14 cellular contexts compared by ENCODE assay signal in genomic region chr1:184975208-184975875, GRCh38. TPM values are rescaled to one million over a fixed set of nuclear protein-coding genes. Genes with fewer than 3 reads are reported as not detected.
DNase-seq lines count a peak whose midpoint lies in the region; ATAC-seq and TF ChIP-seq lines count a peak whose summit lies in the region.
"Had no signal": no experiment of that assay in that cellular context is flagged by ENCODE, and none has a peak within 500 bp of the region (broad histone marks: within the 10 kb centered on the region; RNA-seq: fewer than 3 reads in every experiment).

No MANE protein-coding gene starts in this region.

- H3K4me3 ChIP-seq in heart left ventricle (peak overlapping the region in 2 of 12 donors; percentile 67 to 77), right lobe of liver (no peak overlapping the region), stomach (peak overlapping the region in 2 of 4 donors; percentile 77 to 78), A673 (ENCODE audit: low read depth, low read length, poor library complexity, severe bottlenecking) (no peak overlapping the region)

- TF ChIP-seq CTCF in heart left ventricle (IDR thresholded peaks at IDR 0.05): no peak
- TF ChIP-seq CTCF in right lobe of liver (IDR thresholded peaks at IDR 0.05): no peak
- no peak for TF ChIP-seq CTCF in stomach (IDR thresholded peaks at IDR 0.05)
- no peak for TF ChIP-seq CTCF in A673 (conservative IDR thresholded peaks at IDR 0.05; ENCODE audit: low read depth, low read length)

- no peak for TF ChIP-seq EP300 in stomach (IDR thresholded peaks at IDR 0.05)

- H3K27ac Mint-ChIP-seq in activated naive CD8-positive, alpha-beta T cell treated with anti-CD3 and anti-CD28 coated beads, Interleukin-2, amount 10 ng/mL, durations not matched to agents 7 days and 5 days: no peak overlapping the region

- POLR2A ChIA-PET in activated naive CD8-positive, alpha-beta T cell treated with anti-CD3 and anti-CD28 coated beads, Interleukin-2, amount 10 ng/mL, durations not matched to agents 7 days and 5 days (lab: Charles Lee): no interaction called here
- POLR2A ChIA-PET in A673 (lab: Charles Lee; ENCODE audit: low non-redundant PET): interaction anchor here (0.6 to 0.7 kb wide), 2 partner anchors 17 to 86 kb away, joined by 3 to 4 read pairs; no protein-coding TSS in a partner anchor

- H3K9me3 Mint-ChIP-seq in activated naive CD8-positive, alpha-beta T cell treated with anti-CD3 and anti-CD28 coated beads, Interleukin-2, amount 10 ng/mL, durations not matched to agents 7 days and 5 days: no peaks in the 10 kb centered on the region

- H3K27ac ChIP-seq in heart left ventricle (peak overlapping the region in 7 of 12 donors; percentile 86 to 94 (median 92)), right lobe of liver (no peak overlapping the region), stomach (peak overlapping the region; percentile 24 to 91 (median 90)), A673 (ENCODE audit: low read depth, low read length, poor library complexity, severe bottlenecking) (no peak overlapping the region)

- intact Hi-C loops in heart left ventricle (cut with DNase I): loop anchor here in 4 of 10 donors (10.0 kb wide), 3 partner anchors 81 to 179 kb away; partner anchors contain the start of genes SWT1 (in 1 of the 4) and TRMT1L (in 1 of the 4)
- intact Hi-C loops in cardiac septum (cut with DNase I): no loop called here
- intact Hi-C loops in right lobe of liver (cut with DNase I): no loop called here
- intact Hi-C loops in stomach (cut with DNase I; ENCODE audit: low total_unique reads): no loop called here
- intact Hi-C loops in A673 (cut with micrococcal nuclease; ENCODE audit: unreplicated experiment): no loop called here

- WGBS in heart left ventricle, 4 donors: 69 to 80% (median 76%) methylated on average over 6 of the region's 6 CpGs
- WGBS in right lobe of liver (ENCODE audit: insufficient coverage, low coverage, low lambda C conversion rate, missing lambda C conversion rate): 38% methylated on average over 6 of the region's 6 CpGs
- WGBS in stomach, 5 donors: 31 to 53% (median 44%) methylated on average over 6 of the region's 6 CpGs

- BruUV-seq in A673 (replicated peaks; lab: Mats Ljungman, UMichigan): no TSS peak

- no peak for DNase-seq in heart left ventricle
- no peak for DNase-seq in cardiac septum (ENCODE audit: low spot score)
- no peak for DNase-seq in activated naive CD8-positive, alpha-beta T cell treated with anti-CD3 and anti-CD28 coated beads, Interleukin-2, amount 10 ng/mL, durations not matched to agents 7 days and 5 days
- no peak for DNase-seq in right lobe of liver
- peak; percentile 52 for DNase-seq in stomach
- no peak for DNase-seq in A673 (ENCODE audit: low spot score)
- no peak for DNase-seq in RPMI8226
- DNase-seq in activated effector memory CD4-positive, alpha-beta T cell treated with Interleukin-2 at 50 U/mL for 16 hours: no peak
- DNase-seq: activated effector memory CD4-positive, alpha-beta T cell treated with anti-CD3 and anti-CD28 coated beads, Interleukin-2, amount 50 U/mL, for 16 hours; DND-41; NCI-H1105 treated with DMSO at 0.1 percent for 48 hours; SHP77 treated with DMSO at 0.1 percent for 48 hours; stimulated activated CD4-positive, alpha-beta T cell treated with anti-CD3 and anti-CD28 coated beads, Interleukin-12 subunit alpha, Interleukin-12 subunit beta, amount 100 ng/mL, for 4 hours had no signal

- peaks cover 3% of the 10 kb centered on the region for H3K36me3 Mint-ChIP-seq in activated naive CD8-positive, alpha-beta T cell treated with anti-CD3 and anti-CD28 coated beads, Interleukin-2, amount 10 ng/mL, durations not matched to agents 7 days and 5 days

- CTCF ChIA-PET in A673 (lab: Charles Lee): interaction anchor here (0.6 kb wide), 1 partner anchor 107 kb away, joined by 4 read pairs; no protein-coding TSS in a partner anchor

- TF ChIP-seq POLR2A in heart left ventricle (IDR thresholded peaks at IDR 0.05): no peak
- no peak for TF ChIP-seq POLR2A in right lobe of liver (IDR thresholded peaks at IDR 0.05)
- TF ChIP-seq POLR2A in stomach (IDR thresholded peaks at IDR 0.05): no peak

- no peaks in the 10 kb centered on the region for H3K36me3 ChIP-seq in heart left ventricle
- no peaks in the 10 kb centered on the region for H3K36me3 ChIP-seq in right lobe of liver
- H3K36me3 ChIP-seq in stomach: no peaks in the 10 kb centered on the region
- H3K36me3 ChIP-seq in A673 (ENCODE audit: insufficient read depth, low read length, poor library complexity, severe bottlenecking): no peaks in the 10 kb centered on the region
- H3K36me3 ChIP-seq: HAP-1 had no signal

- peak in 2 of 4 donors; percentile 4 to 39 for ATAC-seq in heart left ventricle
- no peak for ATAC-seq in activated naive CD8-positive, alpha-beta T cell treated with anti-CD3 and anti-CD28 coated beads, Interleukin-2, amount 10 ng/mL, durations not matched to agents 7 days and 5 days (ENCODE audit: low read depth)
- peak; percentile 24 to 60 (median 41) for ATAC-seq in right lobe of liver

- H3K27me3 ChIP-seq in heart left ventricle (no peaks in the 10 kb centered on the region), right lobe of liver (no peaks in the 10 kb centered on the region), stomach (no peaks in the 10 kb centered on the region), A673 (replicated peaks; ENCODE audit: insufficient read depth, low read depth, low read length, poor library complexity) (no peaks in the 10 kb centered on the region)

- H3K4me1 ChIP-seq in heart left ventricle (peaks cover 0 to 42% (median 16%) of the 10 kb centered on the region in 12 donors), right lobe of liver (no peaks in the 10 kb centered on the region), stomach (peaks cover 0 to 47% (median 28%) of the 10 kb centered on the region in 4 donors), A673 (ENCODE audit: insufficient read depth, low read length, poor library complexity, severe bottlenecking) (peaks cover 22% of the 10 kb centered on the region)

- peaks cover 22% of the 10 kb centered on the region for H3K27me3 Mint-ChIP-seq in activated naive CD8-positive, alpha-beta T cell treated with anti-CD3 and anti-CD28 coated beads, Interleukin-2, amount 10 ng/mL, durations not matched to agents 7 days and 5 days

- peak overlapping the region; percentile 37 for H3K4me3 Mint-ChIP-seq in activated naive CD8-positive, alpha-beta T cell treated with anti-CD3 and anti-CD28 coated beads, Interleukin-2, amount 10 ng/mL, durations not matched to agents 7 days and 5 days

- H3K4me1 Mint-ChIP-seq in activated naive CD8-positive, alpha-beta T cell treated with anti-CD3 and anti-CD28 coated beads, Interleukin-2, amount 10 ng/mL, durations not matched to agents 7 days and 5 days: peaks cover 20% of the 10 kb centered on the region

- H3K9me3 ChIP-seq in heart left ventricle (no peaks in the 10 kb centered on the region), right lobe of liver (no peaks in the 10 kb centered on the region), stomach (no peaks in the 10 kb centered on the region), A673 (ENCODE audit: low read depth, low read length, poor library complexity, severe bottlenecking) (no peaks in the 10 kb centered on the region)
- H3K9me3 ChIP-seq: HAP-1 had no signal

RNA-seq across cellular contexts. Expression of gene NIBAN1, which starts 1.0 kb away (rescaled TPM):
- total RNA-seq in heart left ventricle: 100 to 1,000 TPM; 223 to 609 (median 282) TPM
- polyA plus RNA-seq in heart left ventricle: 100 to 1,000 TPM in 1 of 2 donors, 10 to 100 TPM in 1; 86.0 to 132 TPM
- 351 TPM for total RNA-seq in cardiac septum
- total RNA-seq in activated naive CD8-positive, alpha-beta T cell treated with anti-CD3 and anti-CD28 coated beads, Interleukin-2, amount 10 ng/mL, durations not matched to agents 7 days and 5 days: 10 to 100 TPM; 28.4 to 33.9 TPM
- total RNA-seq in right lobe of liver: 1 to 10 TPM in 5 of 6 experiments, under 1 TPM in 1; 0.68 to 4.6 (median 1.9) TPM
- total RNA-seq in stomach: 100 to 1,000 TPM in 2 of 5 donors, 10 to 100 TPM in 2, 1 to 10 TPM in 1; 9.8 to 302 (median 85.6) TPM
- polyA plus RNA-seq in stomach: 10 to 100 TPM in 1 of 3 donors, 1 to 10 TPM in 2; 7.5 to 18.7 (median 9.8) TPM
- total RNA-seq in A673 (2021): 52.9 and 54.8 TPM in 2 replicates

Comparison
In these comparisons a context has a peak if more than half of its experiments do, and no peak if none do; other contexts are left out.
1. H3K27ac ChIP-seq: peak in heart left ventricle (7 of 12) and stomach (5 of 5); none in right lobe of liver (0 of 3) and A673 (single experiment).